Comparison of ENCODE assay signal across 22 cellular contexts in genomic region chr16:82187829-82188228, GRCh38. TPM values are rescaled to one million over a fixed set of nuclear protein-coding genes. Genes with fewer than 3 reads are reported as not detected.
DNase-seq lines count a peak whose midpoint lies in the region; ATAC-seq and TF ChIP-seq lines count a peak whose summit lies in the region.
"Had no signal": no experiment of that assay in that cellular context is flagged by ENCODE, and none has a peak within 500 bp of the region (broad histone marks: within the 10 kb centered on the region; RNA-seq: fewer than 3 reads in every experiment).

No MANE protein-coding gene starts in this region.

- no peak overlapping the region for H3K4me3 ChIP-seq in mammary epithelial cell (replicated peaks in 1 of 3; ENCODE audit: insufficient read depth in 1 of 3, low read depth in 2 of 3, low read length in 3 of 3)
- H3K4me3 ChIP-seq in SK-N-MC: no peak overlapping the region
- H3K4me3 ChIP-seq in lower lobe of right lung: no peak overlapping the region
- H3K4me3 ChIP-seq: adrenal gland, coronary artery, GM23248, MG63, Peyer's patch, prostate gland, tibial nerve had no signal

- H3K36me3 Mint-ChIP-seq in MCF 10A (ENCODE audit: insufficient read depth, unreplicated experiment): no peaks in the 10 kb centered on the region
- H3K36me3 Mint-ChIP-seq in natural killer cell treated with Interleukin-12 subunit alpha and Interleukin-12 subunit beta and Interleukin-15 and Interleukin-18, amount 100 ng/mL, for 72 hours: no peaks in the 10 kb centered on the region
- H3K36me3 Mint-ChIP-seq in stimulated activated memory B cell treated with anti-CD40 and anti-IgM and Interleukin-4, amounts not matched to agents 10 μg/mL and 1 μg/mL and 100 μg/mL, for 72 hours: no peaks in the 10 kb centered on the region
- H3K36me3 Mint-ChIP-seq: IgD-negative memory B cell had no signal

- dilution Hi-C loops in mammary epithelial cell (cut with HindIII; ENCODE audit: low sequenced_read_pairs): no loop called here

- no peaks in the 10 kb centered on the region for H3K9me3 Mint-ChIP-seq in MCF 10A (ENCODE audit: unreplicated experiment)
- no peaks in the 10 kb centered on the region for H3K9me3 Mint-ChIP-seq in natural killer cell treated with Interleukin-12 subunit alpha and Interleukin-12 subunit beta and Interleukin-15 and Interleukin-18, amount 100 ng/mL, for 72 hours
- H3K9me3 Mint-ChIP-seq in stimulated activated memory B cell treated with anti-CD40 and anti-IgM and Interleukin-4, amounts not matched to agents 10 μg/mL and 1 μg/mL and 100 μg/mL, for 72 hours: no peaks in the 10 kb centered on the region
- H3K9me3 Mint-ChIP-seq: IgD-negative memory B cell; stimulated activated naive CD8-positive, alpha-beta T cell treated with anti-CD3 and anti-CD28 coated beads, Interleukin-15, Interleukin-2, amounts not matched to agents 100 ng/mL and 50 ng/mL, for 24 hours had no signal

- no peak overlapping the region for H2AFZ ChIP-seq in mammary epithelial cell (ENCODE audit: low read depth, low read length)
- H2AFZ ChIP-seq: GM23248 had no signal

- H3K4me3 Mint-ChIP-seq in MCF 10A (ENCODE audit: unreplicated experiment): no peak overlapping the region
- no peak overlapping the region for H3K4me3 Mint-ChIP-seq in natural killer cell treated with Interleukin-12 subunit alpha and Interleukin-12 subunit beta and Interleukin-15 and Interleukin-18, amount 100 ng/mL, for 72 hours
- H3K4me3 Mint-ChIP-seq in stimulated activated memory B cell treated with anti-CD40 and anti-IgM and Interleukin-4, amounts not matched to agents 10 μg/mL and 1 μg/mL and 100 μg/mL, for 72 hours: no peak overlapping the region
- H3K4me3 Mint-ChIP-seq: IgD-negative memory B cell; stimulated activated naive CD8-positive, alpha-beta T cell treated with anti-CD3 and anti-CD28 coated beads, Interleukin-15, Interleukin-2, amounts not matched to agents 100 ng/mL and 50 ng/mL, for 24 hours had no signal

- no peak overlapping the region for H3K27ac Mint-ChIP-seq in MCF 10A (ENCODE audit: low read depth, unreplicated experiment)
- H3K27ac Mint-ChIP-seq in natural killer cell treated with Interleukin-12 subunit alpha and Interleukin-12 subunit beta and Interleukin-15 and Interleukin-18, amount 100 ng/mL, for 72 hours: no peak overlapping the region
- H3K27ac Mint-ChIP-seq in stimulated activated memory B cell treated with anti-CD40 and anti-IgM and Interleukin-4, amounts not matched to agents 10 μg/mL and 1 μg/mL and 100 μg/mL, for 72 hours: no peak overlapping the region
- H3K27ac Mint-ChIP-seq: IgD-negative memory B cell; stimulated activated naive CD8-positive, alpha-beta T cell treated with anti-CD3 and anti-CD28 coated beads, Interleukin-15, Interleukin-2, amounts not matched to agents 100 ng/mL and 50 ng/mL, for 24 hours had no signal

- peak; percentile 45 to 59 for ATAC-seq in natural killer cell treated with Interleukin-12 subunit alpha and Interleukin-12 subunit beta and Interleukin-15 and Interleukin-18, amount 100 ng/mL, for 72 hours
- no peak for ATAC-seq in lower lobe of right lung
- no peak for ATAC-seq in HG02973 (IDR thresholded peaks at IDR 0.05; ENCODE audit: unreplicated experiment)
- no peak for ATAC-seq in stimulated activated memory B cell treated with anti-CD40 and anti-IgM and Interleukin-4, amounts not matched to agents 10 μg/mL and 1 μg/mL and 100 μg/mL, for 72 hours

- H3K4me1 Mint-ChIP-seq in MCF 10A (ENCODE audit: insufficient read depth, unreplicated experiment): peaks cover 5% of the 10 kb centered on the region
- H3K4me1 Mint-ChIP-seq in natural killer cell treated with Interleukin-12 subunit alpha and Interleukin-12 subunit beta and Interleukin-15 and Interleukin-18, amount 100 ng/mL, for 72 hours (ENCODE audit: low read depth in 2 of 2): peaks cover 7 to 16% of the 10 kb centered on the region in 2 donors
- peaks cover 6% of the 10 kb centered on the region for H3K4me1 Mint-ChIP-seq in stimulated activated memory B cell treated with anti-CD40 and anti-IgM and Interleukin-4, amounts not matched to agents 10 μg/mL and 1 μg/mL and 100 μg/mL, for 72 hours

- CTCF ChIA-PET in mammary epithelial cell (lab: Charles Lee; ENCODE audit: low non-redundant PET) (no interaction called here), MCF 10A (lab: Yijun Ruan, JAX) (interaction anchor here (0.7 kb wide), 1 partner anchor 497 kb away, joined by 3 read pairs; no protein-coding TSS in a partner anchor)

- POLR2A ChIA-PET in MCF 10A (lab: Yijun Ruan, JAX): interaction anchor here (0.6 kb wide), 1 partner anchor 115 kb away, joined by 3 read pairs; no protein-coding TSS in a partner anchor

- H3K27ac ChIP-seq in mammary epithelial cell (ENCODE audit: insufficient read depth, low read depth, low read length) (no peak overlapping the region), SK-N-MC (peak overlapping the region; percentile 46; the same call in 1 of the 2 replicates), lower lobe of right lung (no peak overlapping the region)
- H3K27ac ChIP-seq: adrenal gland, coronary artery, GM23248, Peyer's patch, prostate gland, tibial nerve had no signal

- intact Hi-C loops in mammary epithelial cell (cut with micrococcal nuclease) (no loop called here), MCF 10A (cut with micrococcal nuclease) (no loop called here), lower lobe of right lung (cut with DNase I) (no loop called here)

- no peaks in the 10 kb centered on the region for H3K36me3 ChIP-seq in mammary epithelial cell (ENCODE audit: insufficient read depth, low read length)
- no peaks in the 10 kb centered on the region for H3K36me3 ChIP-seq in SK-N-MC (ENCODE audit: insufficient read depth, low read length)
- H3K36me3 ChIP-seq in lower lobe of right lung: no peaks in the 10 kb centered on the region
- H3K36me3 ChIP-seq: adrenal gland, MG63, Peyer's patch, prostate gland, tibial nerve had no signal

- in situ Hi-C loops in mammary epithelial cell (cut with MboI; ENCODE audit: low sequenced_read_pairs in 2 of 2): no loop called here

- H3K4me1 ChIP-seq in mammary epithelial cell (ENCODE audit: insufficient read depth, low read length) (peaks cover 7% of the 10 kb centered on the region), lower lobe of right lung (peaks cover 18% of the 10 kb centered on the region)
- H3K4me1 ChIP-seq: adrenal gland, Peyer's patch, prostate gland, tibial nerve had no signal

- no peaks in the 10 kb centered on the region for H3K79me2 ChIP-seq in mammary epithelial cell (ENCODE audit: insufficient read depth, low read length)

- TF ChIP-seq CTCF in mammary epithelial cell (conservative IDR thresholded peaks at IDR 0.05 in 1 of 2, IDR thresholded peaks at IDR 0.05 in 1 of 2; ENCODE audit: extremely low read depth in 1 of 2, insufficient read depth in 1 of 2, low read depth in 1 of 2, low read length in 2 of 2): no peak
- no peak for TF ChIP-seq CTCF in MCF 10A (IDR thresholded peaks at IDR 0.05; ENCODE audit: unreplicated experiment)
- TF ChIP-seq CTCF in GM20000 (IDR thresholded peaks at IDR 0.05; ENCODE audit: extremely low read depth, missing control alignments): no peak
- no peak for TF ChIP-seq CTCF in lower lobe of right lung (IDR thresholded peaks at IDR 0.05)

- no peak overlapping the region for H3K4me2 ChIP-seq in mammary epithelial cell (ENCODE audit: insufficient read depth, low read depth, low read length)

- H3K27me3 ChIP-seq in mammary epithelial cell (ENCODE audit: insufficient read depth, low read length) (no peaks in the 10 kb centered on the region), lower lobe of right lung (ENCODE audit: low read depth) (no peaks in the 10 kb centered on the region)
- H3K27me3 ChIP-seq: adrenal gland, MG63, Peyer's patch, tibial nerve had no signal

- DNase-seq in mammary epithelial cell (peak; percentile 12), MCF 10A (ENCODE audit: unreplicated experiment) (no peak), GM20000 (ENCODE audit: low spot score) (peak; percentile 24), SK-N-MC (ENCODE audit: low read depth, low spot score) (no peak), lower lobe of right lung (no peak)
- DNase-seq in natural killer cell treated with Interleukin-12 subunit alpha and Interleukin-12 subunit beta and Interleukin-15 and Interleukin-18, amount 100 ng/mL, for 72 hours (ENCODE audit: low spot score): no peak
- DNase-seq: activated CD8-positive, alpha-beta memory T cell treated with anti-CD3 and anti-CD28 coated beads for 24 hours; adrenal gland; EL; GM23248; kidney; MG63; NCI-H1417 treated with DMSO at 0.1 percent for 48 hours; NK-92 treated with Interleukin-12 subunit alpha and Interleukin-12 subunit beta, amount 100 ng/mL, for 24 hours; Peyer's patch had no signal

- peaks cover 12% of the 10 kb centered on the region for H3K27me3 Mint-ChIP-seq in MCF 10A (ENCODE audit: insufficient read depth, unreplicated experiment)
- peaks cover 9 to 12% of the 10 kb centered on the region in 2 donors for H3K27me3 Mint-ChIP-seq in natural killer cell treated with Interleukin-12 subunit alpha and Interleukin-12 subunit beta and Interleukin-15 and Interleukin-18, amount 100 ng/mL, for 72 hours
- H3K27me3 Mint-ChIP-seq in stimulated activated memory B cell treated with anti-CD40 and anti-IgM and Interleukin-4, amounts not matched to agents 10 μg/mL and 1 μg/mL and 100 μg/mL, for 72 hours: peaks cover 15% of the 10 kb centered on the region

- BruUV-seq in mammary epithelial cell (replicated peaks; lab: Mats Ljungman, UMichigan) (no TSS peak), MCF 10A (replicated peaks; lab: Mats Ljungman, UMichigan) (no TSS peak)

- no peaks in the 10 kb centered on the region for H4K20me1 ChIP-seq in mammary epithelial cell (ENCODE audit: insufficient read depth, low read length)

- no peak overlapping the region for H3K9ac ChIP-seq in mammary epithelial cell (ENCODE audit: insufficient read depth, low read length)
- H3K9ac ChIP-seq in SK-N-MC (ENCODE audit: insufficient read length): no peak overlapping the region
- H3K9ac ChIP-seq: GM23248 had no signal

- H3K9me3 ChIP-seq in mammary epithelial cell (replicated peaks; ENCODE audit: insufficient read depth, low read length) (no peaks in the 10 kb centered on the region), SK-N-MC (ENCODE audit: low read depth, low read length) (no peaks in the 10 kb centered on the region), lower lobe of right lung (no peaks in the 10 kb centered on the region)
- H3K9me3 ChIP-seq: adrenal gland, MG63, Peyer's patch, prostate gland, tibial nerve had no signal

- WGBS in mammary epithelial cell (ENCODE audit: low coverage, missing lambda C conversion rate): 100% methylated on average over 1 of the region's 1 CpG

RNA-seq across cellular contexts. Expression of gene MPHOSPH6, which starts 17.8 kb away (rescaled TPM):
- total RNA-seq in mammary epithelial cell (10 to 100 TPM; 39.3 to 68.1 TPM), MCF 10A (2022) (39.9 and 46.8 TPM in 2 replicates), lower lobe of right lung (24.3 TPM)
- 30.9 TPM for polyA plus RNA-seq in mammary epithelial cell
- 5.4 TPM for polyA minus RNA-seq in mammary epithelial cell
- total RNA-seq in natural killer cell treated with Interleukin-12 subunit alpha and Interleukin-12 subunit beta and Interleukin-15 and Interleukin-18, amount 100 ng/mL, for 72 hours: 10 to 100 TPM; 38.2 to 44.5 TPM

Comparison
In these comparisons a context has a peak if more than half of its experiments do, and no peak if none do; other contexts are left out.
1. DNase-seq: peak in mammary epithelial cell (single experiment) and GM20000 (single experiment); none in MCF 10A (single experiment), SK-N-MC (single experiment), natural killer cell treated with Interleukin-12 subunit alpha and Interleukin-12 subunit beta and Interleukin-15 and Interleukin-18, amount 100 ng/mL, for 72 hours (single experiment) and lower lobe of right lung (single experiment).
2. ATAC-seq: peak in natural killer cell treated with Interleukin-12 subunit alpha and Interleukin-12 subunit beta and Interleukin-15 and Interleukin-18, amount 100 ng/mL, for 72 hours (2 of 2); none in lower lobe of right lung (0 of 2), HG02973 (single experiment) and stimulated activated memory B cell treated with anti-CD40 and anti-IgM and Interleukin-4, amounts not matched to agents 10 μg/mL and 1 μg/mL and 100 μg/mL, for 72 hours (single experiment).